7 cellular contexts compared by ENCODE assay signal in genomic region chr1:93947002-93947401, GRCh38. TPM values are rescaled to one million over a fixed set of nuclear protein-coding genes. Genes with fewer than 3 reads are reported as not detected.
A peak's percentile ranks its signal among the peaks of the same experiment; 100 is the strongest.
DNase-seq lines count a peak whose midpoint lies in the region; ATAC-seq, FAIRE-seq and TF ChIP-seq lines count a peak whose summit lies in the region.
"Not testable (repeated sequence)": the region's sequence is repeated elsewhere in the genome, so short reads cannot be mapped to it uniquely, and the experiment has no call there.

No MANE protein-coding gene starts in this region.

- H4K20me1 ChIP-seq in hepatocyte (ENCODE audit: insufficient read depth, poor library complexity, severe bottlenecking); HepG2 (ENCODE audit: insufficient read depth, low read length): not testable (repeated sequence)

- H3K4me2 ChIP-seq in hepatocyte, result peak overlapping the region; percentile 16
- H3K4me2 ChIP-seq in HepG2 (ENCODE audit: low read depth, low read length), result 0 out of 2 replicates have a peak overlapping the region, but pooled peaks have one; percentile 1

- H3K36me3 ChIP-seq in hepatocyte (replicated peaks; ENCODE audit: insufficient read depth, low read depth); HepG2 (replicated peaks in 1 of 2; ENCODE audit: control insufficient read depth in 1 of 2, insufficient read depth in 2 of 2, low read length in 2 of 2); liver (ENCODE audit: control insufficient read depth in 4 of 4, insufficient read depth in 3 of 4, low read depth in 1 of 4, low read length in 3 of 4); right lobe of liver: not testable (repeated sequence)

- DNase-seq in WTC11 (ENCODE audit: low spot score); hepatocyte (ENCODE audit: low spot score); left colon; right lobe of liver: not testable (repeated sequence)
- DNase-seq in left lobe of liver (ENCODE audit: low spot score) (peak; percentile 59), HepG2 (ENCODE audit: low spot score) (peak; percentile 44)

- not testable (repeated sequence) for H3K27me3 ChIP-seq in hepatocyte; HepG2 (ENCODE audit: control insufficient read depth in 1 of 2, insufficient read depth in 2 of 2, low read length in 2 of 2); liver (ENCODE audit: control insufficient read depth in 4 of 4, insufficient read depth in 4 of 4, low read length in 3 of 4); right lobe of liver

- not testable (repeated sequence) for H3K79me2 ChIP-seq in hepatocyte; HepG2 (ENCODE audit: insufficient read depth, low read length)

- not testable (repeated sequence) for H3K27ac Mint-ChIP-seq in WTC11

- peaks cover 40% of the 10 kb centered on the region for H3K9me3 Mint-ChIP-seq in WTC11

- H3K27me3 Mint-ChIP-seq in WTC11 (ENCODE audit: low read depth), result not testable (repeated sequence)

- H3K9me3 ChIP-seq in hepatocyte (ENCODE audit: low read depth); HepG2 (ENCODE audit: low read length); liver (ENCODE audit: control insufficient read depth in 4 of 4, low read length in 3 of 4); right lobe of liver: not testable (repeated sequence)

- TF ChIP-seq CTCF in WTC11 (IDR thresholded peaks at IDR 0.05); hepatocyte (IDR thresholded peaks at IDR 0.05; ENCODE audit: poor library complexity); HepG2 (CRISPR knock-in tag; IDR thresholded peaks at IDR 0.05); liver (IDR thresholded peaks at IDR 0.05; ENCODE audit: low read depth, low read length, missing input control); right lobe of liver (IDR thresholded peaks at IDR 0.05): not testable (repeated sequence)

- POLR2A ChIA-PET in WTC11 (lab: Charles Lee), result not testable (repeated sequence)
- POLR2A ChIA-PET in HepG2 (lab: Yijun Ruan, JAX), result interaction anchor here (1.2 kb wide), 2 partner anchors 17 to 33 kb away, joined by 5 to 9 read pairs; no protein-coding TSS in a partner anchor

- FAIRE-seq in HepG2 (lab: Jason Lieb, UNC), result not testable (repeated sequence)

- in situ Hi-C loops in HepG2 (cut with HindIII; ENCODE audit: extremely low pct_ligation_motif_present, low pct_unique_long_range_greater_than_20kb), result not testable (repeated sequence)

- BruUV-seq in HepG2 (replicated peaks; lab: Mats Ljungman, UMichigan), result not testable (repeated sequence)

- not testable (repeated sequence) for H2AFZ ChIP-seq in hepatocyte; HepG2 (ENCODE audit: low read length)

- H3K4me1 Mint-ChIP-seq in WTC11, result not testable (repeated sequence)

- not testable (repeated sequence) for TF ChIP-seq EP300 in HepG2 (IDR thresholded peaks at IDR 0.05; ENCODE audit: low read depth in 2 of 2, low read length in 2 of 2); HepG2 (CRISPR knock-in tag; IDR thresholded peaks at IDR 0.05; ENCODE audit: borderline replicate concordance)

- H3K9ac ChIP-seq in HepG2 (ENCODE audit: insufficient read depth, low read depth, low read length); liver (ENCODE audit: low read depth in 1 of 2, low read length in 2 of 2): not testable (repeated sequence)

- peaks cover 21% of the 10 kb centered on the region for H3K36me3 Mint-ChIP-seq in WTC11

- not testable (repeated sequence) for H3K9me2 ChIP-seq in hepatocyte (replicated peaks; ENCODE audit: insufficient read depth)

- WGBS in hepatocyte (ENCODE audit: low lambda C conversion rate, missing lambda C conversion rate), result 54% methylated on average over 1 of the region's 1 CpG
- WGBS in HepG2 (ENCODE audit: low lambda C conversion rate), result 4% methylated on average over 1 of the region's 1 CpG
- WGBS in liver, result 26% methylated on average over 1 of the region's 1 CpG
- 27% methylated on average over 1 of the region's 1 CpG for WGBS in right lobe of liver (ENCODE audit: insufficient coverage, low coverage, low lambda C conversion rate, missing lambda C conversion rate)

- not testable (repeated sequence) for H3K4me3 Mint-ChIP-seq in WTC11

- not testable (repeated sequence) for TF ChIP-seq POLR2A in HepG2 (IDR thresholded peaks at IDR 0.05; ENCODE audit: insufficient read depth in 1 of 2, low read depth in 2 of 2, low read length in 2 of 2)
- peak; percentile 23 for TF ChIP-seq POLR2A in right lobe of liver (IDR thresholded peaks at IDR 0.05)

- H3K4me3 ChIP-seq in hepatocyte; HepG2 (replicated peaks in 1 of 3; ENCODE audit: insufficient read depth in 1 of 3, low read depth in 2 of 3, low read length in 3 of 3); liver (ENCODE audit: low read depth in 1 of 3, low read length in 3 of 3); right lobe of liver: not testable (repeated sequence)

- intact Hi-C loops in left colon (cut with DNase I, micrococcal nuclease); HepG2 (cut with micrococcal nuclease; ENCODE audit: unreplicated experiment); right lobe of liver (cut with DNase I): not testable (repeated sequence)

- ATAC-seq in WTC11, result not testable (repeated sequence)
- peak; percentile 64 for ATAC-seq in left colon
- ATAC-seq in left lobe of liver, result peak; percentile 89
- ATAC-seq in HepG2, result peak; percentile 49; the same call in 2 of the 3 replicates
- peak; percentile 90 to 98 (median 93) for ATAC-seq in right lobe of liver

- H3K27ac ChIP-seq in hepatocyte, result peak overlapping the region; percentile 50
- H3K27ac ChIP-seq in HepG2 (ENCODE audit: extremely low read length, insufficient read depth, low read length), result not testable (repeated sequence)
- peak overlapping the region; percentile 59 to 69 for H3K27ac ChIP-seq in liver (ENCODE audit: low read depth in 1 of 2, low read length in 2 of 2)
- peak overlapping the region; percentile 13 to 79 (median 68) for H3K27ac ChIP-seq in right lobe of liver

- CTCF ChIA-PET in WTC11 (lab: Charles Lee); HepG2 (lab: Yijun Ruan, JAX; ENCODE audit: low intra/inter-chr PET ratio, low total read pairs): not testable (repeated sequence)

- not testable (repeated sequence) for TF ChIP-seq RAD21 in HepG2 (CRISPR knock-in tag; IDR thresholded peaks at IDR 0.05)
- TF ChIP-seq RAD21 in liver (IDR thresholded peaks at IDR 0.05), result peak; percentile 58 to 59

- not testable (repeated sequence) for H3K4me1 ChIP-seq in hepatocyte (ENCODE audit: insufficient read depth); liver (ENCODE audit: control insufficient read depth in 4 of 4, insufficient read depth in 4 of 4, low read length in 3 of 4)
- H3K4me1 ChIP-seq in HepG2 (ENCODE audit: insufficient read depth, low read length), result peaks cover 13% of the 10 kb centered on the region
- H3K4me1 ChIP-seq in right lobe of liver, result peaks cover 0 to 12% (median 0%) of the 10 kb centered on the region in 4 donors

TF ChIP-seq in WTC11, 78 proteins besides CTCF, POLR2A, EP300 and RAD21:
- peak; percentile 79 for TF ChIP-seq GABPB1 (CRISPR knock-in tag; IDR thresholded peaks at IDR 0.05)

TF ChIP-seq in liver, 16 proteins besides CTCF, POLR2A, EP300 and RAD21 (continues in another document):
- TF ChIP-seq FOXA1 (IDR thresholded peaks at IDR 0.05) (peak; percentile 88), YY1 (IDR thresholded peaks at IDR 0.05) (peak; percentile 87), HNF4A (conservative IDR thresholded peaks at IDR 0.05) (peak; percentile 88 to 90), FOXA2 (IDR thresholded peaks at IDR 0.05) (peak; percentile 90), NR2F2 (IDR thresholded peaks at IDR 0.05) (peak; percentile 49)
- TF ChIP-seq, protein P1, sequence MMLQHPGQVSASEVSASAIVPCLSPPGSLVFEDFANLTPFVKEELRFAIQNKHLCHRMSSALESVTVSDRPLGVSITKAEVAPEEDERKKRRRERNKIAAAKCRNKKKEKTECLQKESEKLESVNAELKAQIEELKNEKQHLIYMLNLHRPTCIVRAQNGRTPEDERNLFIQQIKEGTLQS (IDR thresholded peaks at IDR 0.05), result peak; percentile 90

RNA-seq across cellular contexts. Expression of gene GCLM, which starts 37.8 kb away (rescaled TPM):
- 10.8 to 14.1 TPM (median 11.5 TPM) in 3 replicates for total RNA-seq in WTC11 (2021)
- total RNA-seq in hepatocyte, result 10.7 and 12.8 TPM in 2 replicates
- polyA plus RNA-seq in hepatocyte, result 14.4 and 15.3 TPM in 2 replicates
- 10 to 100 TPM; 13.5 to 14.0 TPM for total RNA-seq in left colon
- total RNA-seq in left lobe of liver, result 27.8 TPM
- total RNA-seq in HepG2 (2016; rRNA removed; fragmentation: Illumina TruSeq; extraction: Trizol), result 28.1 and 29.9 TPM in 2 replicates
- 29.4 and 34.7 TPM in 2 replicates for total RNA-seq in HepG2 (2016; cell fraction: cytosol; rRNA removed; fragmentation: Illumina TruSeq; extraction: Trizol; ENCODE audit: low read depth)
- 28.9 and 30.1 TPM in 2 replicates for total RNA-seq in HepG2 (2016; cell fraction: insoluble cytoplasmic fraction; rRNA removed; fragmentation: Illumina TruSeq; extraction: Trizol)
- 10.9 and 11.8 TPM in 2 replicates for total RNA-seq in HepG2 (2016; cell fraction: membrane; rRNA removed; fragmentation: Illumina TruSeq; extraction: Trizol)
- total RNA-seq in HepG2 (2016; cell fraction: nucleus; rRNA removed; fragmentation: Illumina TruSeq; extraction: Trizol), result 15.5 and 16.1 TPM in 2 replicates
- polyA plus RNA-seq in HepG2 (2011; rRNA removed), result 8.0 and 8.7 TPM in 2 replicates
- 4.2 and 5.6 TPM in 2 replicates for polyA plus RNA-seq in HepG2 (2011; cell fraction: cytosol; rRNA removed)
- 1.9 and 2.6 TPM in 2 replicates for polyA plus RNA-seq in HepG2 (2011; cell fraction: nucleus; rRNA removed)
- polyA plus RNA-seq in HepG2 (2012), result 17.1 and 18.2 TPM in 2 replicates
- polyA plus RNA-seq in HepG2 (2016; cell fraction: cytosol; fragmentation: Illumina TruSeq; extraction: Trizol; ENCODE audit: low read depth), result 1.9 and 2.3 TPM in 2 replicates
- 30.1 and 43.8 TPM in 2 replicates for polyA plus RNA-seq in HepG2 (2016; cell fraction: insoluble cytoplasmic fraction; fragmentation: Illumina TruSeq; extraction: Trizol; ENCODE audit: low read depth)
- polyA plus RNA-seq in HepG2 (2016; cell fraction: membrane; fragmentation: Illumina TruSeq; extraction: Trizol; ENCODE audit: low read depth), result 4.8 and 5.1 TPM in 2 replicates
- 18.2 and 22.7 TPM in 2 replicates for polyA plus RNA-seq in HepG2 (2016; cell fraction: nucleus; fragmentation: Illumina TruSeq; extraction: Trizol; ENCODE audit: insufficient read depth, low read depth)
- polyA minus RNA-seq in HepG2 (2011; rRNA and poly(A)+ RNA removed; ENCODE audit: low replicate concordance), result 8.9 and 19.6 TPM in 2 replicates
- polyA minus RNA-seq in HepG2 (2011; cell fraction: cytosol; rRNA and poly(A)+ RNA removed), result 5.8 and 12.5 TPM in 2 replicates
- polyA minus RNA-seq in HepG2 (2011; cell fraction: nucleus; rRNA and poly(A)+ RNA removed), result 25.2 and 29.7 TPM in 2 replicates
- total RNA-seq in liver, result 10 to 100 TPM in 1 of 2 donors, 1 to 10 TPM in 1; 8.9 to 49.1 TPM
- 10 to 100 TPM; 14.2 to 19.1 TPM for polyA plus RNA-seq in liver
- 10 to 100 TPM; 19.9 to 49.8 (median 34.6) TPM for total RNA-seq in right lobe of liver
